In the genomic region with DNA sequence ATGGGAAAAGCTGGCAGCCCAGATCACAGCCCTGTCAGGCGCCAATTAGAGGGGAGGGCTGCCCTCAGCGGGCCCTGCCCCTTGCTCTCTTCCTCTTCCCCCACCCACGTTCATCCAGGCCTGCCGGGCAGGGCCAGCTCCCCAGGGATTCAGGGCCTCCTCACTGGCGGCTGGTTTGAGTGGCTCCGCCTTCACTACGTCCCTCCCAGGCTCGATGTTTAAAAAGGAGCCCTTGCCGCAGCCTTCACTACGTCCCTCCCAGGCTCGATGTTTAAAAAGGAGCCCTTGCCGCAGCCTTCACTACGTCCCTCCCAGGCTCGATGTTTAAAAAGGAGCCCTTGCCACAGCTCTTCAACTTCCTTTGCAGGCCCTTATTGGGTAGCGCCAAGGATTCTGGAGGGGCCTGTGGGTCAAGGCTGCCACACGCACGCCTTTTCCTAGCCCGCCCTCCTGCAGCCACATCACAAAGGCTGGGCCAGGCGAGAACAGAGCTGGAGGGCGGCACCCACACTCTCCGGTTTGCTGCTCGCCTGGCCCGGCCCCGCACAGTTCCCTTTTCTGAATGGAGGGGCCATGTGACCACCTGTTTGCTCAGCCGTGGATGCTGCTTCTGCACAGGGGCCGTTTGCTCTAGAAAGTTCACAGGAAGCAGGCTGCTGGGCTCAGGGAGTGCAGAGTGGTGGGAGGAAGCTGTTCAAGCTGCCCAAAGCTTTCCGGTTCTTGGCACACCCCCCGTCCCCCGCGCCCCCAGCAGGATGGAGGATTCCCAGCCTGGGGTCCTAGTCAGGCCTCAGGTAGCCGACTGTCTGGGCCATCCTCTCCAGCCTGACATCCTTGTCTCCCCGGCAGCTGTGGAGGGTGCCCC, we compare ENCODE assay signal across 1 cellular context.
TF ChIP-seq lines count a peak whose summit lies in the region.

No MANE protein-coding gene starts in this region.

TF ChIP-seq in HepG2, 621 proteins besides CTCF, POLR2A, EP300 and RAD21 (continued from another document and continues in another):
- TF ChIP-seq IKZF5 (CRISPR knock-in tag; IDR thresholded peaks at IDR 0.05): peak; percentile 94
- TF ChIP-seq SRSF4 (IDR thresholded peaks at IDR 0.05; ENCODE audit: low read depth, low read length, poor library complexity, severe bottlenecking): no peak
- TF ChIP-seq CAMTA2 (CRISPR knock-in tag; IDR thresholded peaks at IDR 0.05; ENCODE audit: borderline replicate concordance): peak; percentile 79; the same call in 1 of the 2 replicates
- TF ChIP-seq, protein P1, sequence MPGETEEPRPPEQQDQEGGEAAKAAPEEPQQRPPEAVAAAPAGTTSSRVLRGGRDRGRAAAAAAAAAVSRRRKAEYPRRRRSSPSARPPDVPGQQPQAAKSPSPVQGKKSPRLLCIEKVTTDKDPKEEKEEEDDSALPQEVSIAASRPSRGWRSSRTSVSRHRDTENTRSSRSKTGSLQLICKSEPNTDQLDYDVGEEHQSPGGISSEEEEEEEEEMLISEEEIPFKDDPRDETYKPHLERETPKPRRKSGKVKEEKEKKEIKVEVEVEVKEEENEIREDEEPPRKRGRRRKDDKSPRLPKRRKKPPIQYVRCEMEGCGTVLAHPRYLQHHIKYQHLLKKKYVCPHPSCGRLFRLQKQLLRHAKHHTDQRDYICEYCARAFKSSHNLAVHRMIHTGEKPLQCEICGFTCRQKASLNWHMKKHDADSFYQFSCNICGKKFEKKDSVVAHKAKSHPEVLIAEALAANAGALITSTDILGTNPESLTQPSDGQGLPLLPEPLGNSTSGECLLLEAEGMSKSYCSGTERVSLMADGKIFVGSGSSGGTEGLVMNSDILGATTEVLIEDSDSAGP (CRISPR knock-in tag; IDR thresholded peaks at IDR 0.05; ENCODE audit: borderline replicate concordance): peak; percentile 91
- TF ChIP-seq ZNF441 (CRISPR knock-in tag; IDR thresholded peaks at IDR 0.05; ENCODE audit: borderline replicate concordance): peak; percentile 97
- TF ChIP-seq CHD4 (IDR thresholded peaks at IDR 0.05; ENCODE audit: borderline replicate concordance, low read length): no peak; the same call in 1 of the 2 replicates
- 0 out of 2 replicates have a peak, but pooled peaks have one; percentile 49 for TF ChIP-seq JUN (CRISPR knock-in tag; IDR thresholded peaks at IDR 0.05)
- TF ChIP-seq, protein P2, sequence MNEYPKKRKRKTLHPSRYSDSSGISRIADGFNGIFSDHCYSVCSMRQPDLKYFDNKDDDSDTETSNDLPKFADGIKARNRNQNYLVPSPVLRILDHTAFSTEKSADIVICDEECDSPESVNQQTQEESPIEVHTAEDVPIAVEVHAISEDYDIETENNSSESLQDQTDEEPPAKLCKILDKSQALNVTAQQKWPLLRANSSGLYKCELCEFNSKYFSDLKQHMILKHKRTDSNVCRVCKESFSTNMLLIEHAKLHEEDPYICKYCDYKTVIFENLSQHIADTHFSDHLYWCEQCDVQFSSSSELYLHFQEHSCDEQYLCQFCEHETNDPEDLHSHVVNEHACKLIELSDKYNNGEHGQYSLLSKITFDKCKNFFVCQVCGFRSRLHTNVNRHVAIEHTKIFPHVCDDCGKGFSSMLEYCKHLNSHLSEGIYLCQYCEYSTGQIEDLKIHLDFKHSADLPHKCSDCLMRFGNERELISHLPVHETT (CRISPR knock-in tag; conservative IDR thresholded peaks at IDR 0.05): no peak; the same call in 1 of the 2 replicates
- TF ChIP-seq, protein P3, sequence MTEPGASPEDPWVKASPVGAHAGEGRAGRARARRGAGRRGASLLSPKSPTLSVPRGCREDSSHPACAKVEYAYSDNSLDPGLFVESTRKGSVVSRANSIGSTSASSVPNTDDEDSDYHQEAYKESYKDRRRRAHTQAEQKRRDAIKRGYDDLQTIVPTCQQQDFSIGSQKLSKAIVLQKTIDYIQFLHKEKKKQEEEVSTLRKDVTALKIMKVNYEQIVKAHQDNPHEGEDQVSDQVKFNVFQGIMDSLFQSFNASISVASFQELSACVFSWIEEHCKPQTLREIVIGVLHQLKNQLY (CRISPR knock-in tag; IDR thresholded peaks at IDR 0.05): no peak; the same call in none of the 2 replicates
- no peak for TF ChIP-seq RFX5 (IDR thresholded peaks at IDR 0.05; ENCODE audit: low read depth, low read length)
- no peak for TF ChIP-seq ZNF770 (CRISPR knock-in tag; IDR thresholded peaks at IDR 0.05)
- TF ChIP-seq HNRNPL (IDR thresholded peaks at IDR 0.05; ENCODE audit: low read depth, low read length): peak; percentile 96; the same call in 1 of the 2 replicates
- TF ChIP-seq ZNF20 (CRISPR knock-in tag; IDR thresholded peaks at IDR 0.05): no peak; the same call in 1 of the 2 replicates
- TF ChIP-seq ZNF30 (CRISPR knock-in tag; IDR thresholded peaks at IDR 0.05): peak; percentile 85; the same call in 1 of the 2 replicates
- TF ChIP-seq ZHX1 (CRISPR knock-in tag; IDR thresholded peaks at IDR 0.05; ENCODE audit: low read depth): peak; percentile 78
- TF ChIP-seq ZNF839 (CRISPR knock-in tag; IDR thresholded peaks at IDR 0.05; ENCODE audit: borderline replicate concordance): 0 out of 2 replicates have a peak, but pooled peaks have one; percentile 55
- peak; percentile 86 for TF ChIP-seq ZNF224 (CRISPR knock-in tag; IDR thresholded peaks at IDR 0.05)
- TF ChIP-seq TBX3 (IDR thresholded peaks at IDR 0.05; ENCODE audit: borderline replicate concordance): no peak; the same call in 1 of the 2 replicates
- TF ChIP-seq BCL3 (CRISPR knock-in tag; IDR thresholded peaks at IDR 0.05): peak; percentile 99
- TF ChIP-seq ZFP1 (CRISPR knock-in tag; IDR thresholded peaks at IDR 0.05): peak; percentile 87
- TF ChIP-seq HOXD1 (CRISPR knock-in tag; IDR thresholded peaks at IDR 0.05): peak; percentile 96
- TF ChIP-seq ZFY (CRISPR knock-in tag; IDR thresholded peaks at IDR 0.05): peak; percentile 86
- peak; percentile 92 for TF ChIP-seq MYC (CRISPR knock-in tag; IDR thresholded peaks at IDR 0.05; ENCODE audit: borderline replicate concordance)
- peak; percentile 71 for TF ChIP-seq ZNF296 (CRISPR knock-in tag; conservative IDR thresholded peaks at IDR 0.05)
- TF ChIP-seq CSRNP2 (CRISPR knock-in tag; conservative IDR thresholded peaks at IDR 0.05; ENCODE audit: low read depth): no peak; the same call in 1 of the 2 replicates
- TF ChIP-seq, protein P4, sequence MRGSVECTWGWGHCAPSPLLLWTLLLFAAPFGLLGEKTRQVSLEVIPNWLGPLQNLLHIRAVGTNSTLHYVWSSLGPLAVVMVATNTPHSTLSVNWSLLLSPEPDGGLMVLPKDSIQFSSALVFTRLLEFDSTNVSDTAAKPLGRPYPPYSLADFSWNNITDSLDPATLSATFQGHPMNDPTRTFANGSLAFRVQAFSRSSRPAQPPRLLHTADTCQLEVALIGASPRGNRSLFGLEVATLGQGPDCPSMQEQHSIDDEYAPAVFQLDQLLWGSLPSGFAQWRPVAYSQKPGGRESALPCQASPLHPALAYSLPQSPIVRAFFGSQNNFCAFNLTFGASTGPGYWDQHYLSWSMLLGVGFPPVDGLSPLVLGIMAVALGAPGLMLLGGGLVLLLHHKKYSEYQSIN (CRISPR knock-in tag; IDR thresholded peaks at IDR 0.05; ENCODE audit: borderline replicate concordance): no peak
- no peak; the same call in none of the 2 replicates for TF ChIP-seq GZF1 (CRISPR knock-in tag; IDR thresholded peaks at IDR 0.05)
- peak; percentile 96; the same call in 1 of the 2 replicates for TF ChIP-seq MAF1 (CRISPR knock-in tag; IDR thresholded peaks at IDR 0.05; ENCODE audit: borderline replicate concordance)
- peak; percentile 68 for TF ChIP-seq PHF8 (CRISPR knock-in tag; IDR thresholded peaks at IDR 0.05)
- TF ChIP-seq SETDB1 (CRISPR knock-in tag; IDR thresholded peaks at IDR 0.05; ENCODE audit: borderline replicate concordance): peak; percentile 74; the same call in 1 of the 2 replicates
- TF ChIP-seq ZNF17 (CRISPR knock-in tag; IDR thresholded peaks at IDR 0.05): no peak
- no peak for TF ChIP-seq ZNF24 (IDR thresholded peaks at IDR 0.05)
- TF ChIP-seq ZNF549 (CRISPR knock-in tag; IDR thresholded peaks at IDR 0.05): peak; percentile 84
- 0 out of 2 replicates have a peak, but pooled peaks have one; percentile 72 for TF ChIP-seq ZNF513 (CRISPR knock-in tag; conservative IDR thresholded peaks at IDR 0.05)
